ENCODE assay signal across 23 cellular contexts in the genomic region with DNA sequence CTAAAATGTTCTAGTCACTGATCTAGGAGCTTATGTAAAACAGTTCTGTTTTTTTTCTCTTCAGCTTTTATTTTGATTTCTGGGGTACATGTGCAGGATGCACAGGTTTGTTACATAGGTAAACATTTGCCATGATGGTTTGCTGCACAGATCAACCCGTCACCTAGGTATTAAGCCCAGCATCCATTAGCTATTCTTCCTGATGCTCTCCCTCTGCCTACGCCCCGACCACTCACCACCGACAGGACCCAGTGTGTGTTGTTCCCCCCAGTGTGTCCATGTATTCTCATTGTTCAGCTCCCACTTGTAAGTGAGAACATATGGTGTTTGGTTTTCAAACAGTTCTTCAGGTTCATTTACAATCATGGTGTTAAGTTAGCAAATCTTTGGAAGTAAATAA.
"Had no signal": no experiment of that assay in that cellular context is flagged by ENCODE, and none has a peak within 500 bp of the region (broad histone marks: within the 10 kb centered on the region; RNA-seq: fewer than 3 reads in every experiment).

No MANE protein-coding gene starts in this region.

- H3K36me3 Mint-ChIP-seq: memory B cell; natural killer cell treated with Interleukin-12 subunit alpha and Interleukin-12 subunit beta and Interleukin-15 and Interleukin-18, amount 100 ng/mL, for 72 hours had no signal

- H3K9me3 Mint-ChIP-seq: memory B cell; naive thymus-derived CD4-positive, alpha-beta T cell; natural killer cell treated with Interleukin-12 subunit alpha and Interleukin-12 subunit beta and Interleukin-15 and Interleukin-18, amount 100 ng/mL, for 72 hours; stimulated activated naive B cell treated with anti-CD40 and anti-IgM and Interleukin-4, amounts not matched to agents 10 μg/mL and 1 μg/mL and 100 μg/mL, for 72 hours had no signal

- H3K27ac Mint-ChIP-seq: memory B cell; naive thymus-derived CD4-positive, alpha-beta T cell; progenitor cell of endocrine pancreas; stimulated activated naive B cell treated with anti-CD40 and anti-IgM and Interleukin-4, amounts not matched to agents 10 μg/mL and 1 μg/mL and 100 μg/mL, for 72 hours had no signal

- DNase-seq: islet precursor cell; left ventricle myocardium inferior; midbrain; mucosa of descending colon; naive thymus-derived CD4-positive, alpha-beta T cell; ovary; right lobe of liver; stimulated activated CD4-positive, alpha-beta T cell treated with anti-CD3 and anti-CD28 coated beads, Interleukin-1b, Interleukin-23, amount 100 ng/mL, for 48 hours; stimulated activated CD4-positive, alpha-beta T cell treated with anti-CD3 and anti-CD28 coated beads, Interleukin-2, amount 100 ng/mL, for 48 hours; stimulated activated naive B cell treated with anti-CD40 and anti-IgM and Interleukin-4, amounts not matched to agents 10 μg/mL and 1 μg/mL and 100 μg/mL, for 72 hours; stimulated activated naive CD8-positive, alpha-beta T cell treated with anti-CD3 and anti-CD28 coated beads, Interleukin-15, Interleukin-2, amounts not matched to agents 100 U/mL and 50 U/mL, for 24 hours; stomach; testis; thyroid gland; transverse colon; upper lobe of left lung had no signal

- H3K4me3 Mint-ChIP-seq: memory B cell; naive thymus-derived CD4-positive, alpha-beta T cell; stimulated activated naive B cell treated with anti-CD40 and anti-IgM and Interleukin-4, amounts not matched to agents 10 μg/mL and 1 μg/mL and 100 μg/mL, for 72 hours had no signal

- H3K9me3 ChIP-seq: left ventricle myocardium inferior, mucosa of descending colon, ovary, right atrium auricular region, right lobe of liver, stomach, testis, thyroid gland, transverse colon, upper lobe of left lung, vagina had no signal

- H3K4me2 ChIP-seq: smooth muscle cell had no signal

- H3K27me3 ChIP-seq: ovary, right atrium auricular region, right lobe of liver, stomach, testis, thyroid gland, transverse colon, upper lobe of left lung, vagina had no signal

- H3K27me3 Mint-ChIP-seq: memory B cell; naive thymus-derived CD4-positive, alpha-beta T cell; progenitor cell of endocrine pancreas; stimulated activated naive B cell treated with anti-CD40 and anti-IgM and Interleukin-4, amounts not matched to agents 10 μg/mL and 1 μg/mL and 100 μg/mL, for 72 hours had no signal

- H3K4me1 ChIP-seq: left ventricle myocardium inferior, right atrium auricular region, right lobe of liver, stomach, testis, thyroid gland, transverse colon, upper lobe of left lung, vagina had no signal

- H3K4me3 ChIP-seq: left ventricle myocardium inferior, lung, mucosa of descending colon, ovary, right atrium auricular region, right lobe of liver, smooth muscle cell, stomach, testis, thyroid gland, transverse colon, upper lobe of left lung, vagina had no signal

- H3K27ac ChIP-seq: left ventricle myocardium inferior, ovary, right atrium auricular region, right lobe of liver, stomach, testis, thyroid gland, transverse colon, upper lobe of left lung, vagina had no signal

- H3K4me1 Mint-ChIP-seq: memory B cell had no signal

- H3K36me3 ChIP-seq: left ventricle myocardium inferior, ovary, right atrium auricular region, right lobe of liver, stomach, thyroid gland, transverse colon, upper lobe of left lung, vagina had no signal

- ATAC-seq: mucosa of descending colon; naive thymus-derived CD4-positive, alpha-beta T cell; natural killer cell treated with Interleukin-12 subunit alpha and Interleukin-12 subunit beta and Interleukin-15 and Interleukin-18, amount 100 ng/mL, for 72 hours; right lobe of liver; stimulated activated naive B cell treated with anti-CD40 and anti-IgM and Interleukin-4, amounts not matched to agents 10 μg/mL and 1 μg/mL and 100 μg/mL, for 72 hours; stimulated activated naive CD8-positive, alpha-beta T cell treated with anti-CD3 and anti-CD28 coated beads, Interleukin-15, Interleukin-2, amounts not matched to agents 100 U/mL and 50 U/mL, for 24 hours had no signal
